Comparison of ENCODE assay signal across 1 cellular context in the genomic region with DNA sequence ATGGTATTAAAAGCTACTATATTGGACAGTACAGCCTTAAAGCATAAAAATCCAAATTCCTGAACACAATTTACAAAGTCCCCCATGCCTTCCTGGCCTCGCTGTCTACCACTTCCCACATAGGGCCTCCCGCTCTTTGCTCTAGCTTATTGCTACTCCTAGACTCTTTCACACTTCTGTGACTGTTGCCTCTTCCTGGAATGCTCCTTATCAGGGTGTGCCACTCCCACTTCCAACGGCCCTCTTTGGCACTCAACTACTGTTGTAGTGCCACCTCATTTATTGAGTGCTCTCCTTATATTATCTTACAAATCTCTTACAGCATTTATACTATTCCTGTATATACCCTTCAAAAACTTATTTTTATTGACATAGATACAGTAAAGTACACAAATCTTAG.
TF ChIP-seq lines count a peak whose summit lies in the region.

No MANE protein-coding gene starts in this region.

TF ChIP-seq in SK-N-SH, 30 proteins besides CTCF, POLR2A, EP300 and RAD21:
- TF ChIP-seq FOXJ3 (CRISPR knock-in tag; IDR thresholded peaks at IDR 0.05) (no peak), TAF1 (IDR thresholded peaks at IDR 0.05; ENCODE audit: borderline replicate concordance, low read depth, low read length) (no peak), RXRA (IDR thresholded peaks at IDR 0.05; ENCODE audit: borderline replicate concordance, low read depth) (no peak), NRF1 (IDR thresholded peaks at IDR 0.05; ENCODE audit: low read depth, low read length) (no peak)
